14 cellular contexts compared by ENCODE assay signal in the genomic region with DNA sequence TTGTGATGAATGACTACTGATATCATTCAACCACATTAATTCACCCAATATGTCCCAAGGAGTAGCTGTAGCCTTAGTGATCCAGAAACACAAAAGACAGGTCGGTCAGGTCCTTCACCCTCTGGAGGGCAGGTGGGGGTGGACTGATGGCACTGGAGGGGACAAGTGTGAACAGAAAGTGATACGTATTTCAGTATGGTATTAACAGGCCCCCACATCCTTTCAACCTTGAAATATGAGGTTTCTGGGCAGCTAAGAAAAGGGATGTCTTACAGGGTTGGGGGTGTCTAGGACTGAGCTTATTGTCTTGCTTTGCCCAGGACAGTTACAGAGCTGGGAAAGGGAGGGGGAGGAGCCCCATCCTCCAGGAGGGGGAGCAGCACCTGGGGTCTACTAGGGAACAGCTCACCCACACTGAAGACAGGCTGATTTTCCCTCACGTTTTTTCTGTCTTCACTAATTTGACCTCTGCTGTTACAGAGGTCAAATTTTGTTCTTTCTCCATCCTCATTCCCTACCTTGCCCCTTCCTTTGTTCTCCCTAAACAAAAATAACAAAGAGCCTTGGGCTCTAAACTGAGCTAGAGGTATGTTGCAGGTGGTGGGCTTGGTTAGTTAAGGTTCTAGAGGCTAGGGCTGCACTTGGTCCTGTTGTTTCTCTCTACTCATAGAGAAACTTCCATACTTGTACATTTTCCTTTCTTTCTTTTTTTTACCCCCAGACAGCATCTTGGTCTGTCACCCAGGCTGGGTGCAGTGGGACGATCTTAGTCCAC. TPM values are rescaled to one million over a fixed set of nuclear protein-coding genes. Genes with fewer than 3 reads are reported as not detected.
A peak's percentile ranks its signal among the peaks of the same experiment; 100 is the strongest.
DNase-seq lines count a peak whose midpoint lies in the region; ATAC-seq and TF ChIP-seq lines count a peak whose summit lies in the region.
"Had no signal": no experiment of that assay in that cellular context is flagged by ENCODE, and none has a peak within 500 bp of the region (broad histone marks: within the 10 kb centered on the region; RNA-seq: fewer than 3 reads in every experiment).

No MANE protein-coding gene starts in this region.

- H3K27ac Mint-ChIP-seq in progenitor cell of endocrine pancreas, result peak overlapping the region; percentile 33

- H3K4me1 Mint-ChIP-seq in progenitor cell of endocrine pancreas (ENCODE audit: low read depth), result peaks cover 14% of the 10 kb centered on the region

- H3K9me3 ChIP-seq in ascending aorta (no peaks in the 10 kb centered on the region), colonic mucosa (no peaks in the 10 kb centered on the region)
- H3K9me3 ChIP-seq: MG63, transverse colon had no signal

- no peaks in the 10 kb centered on the region for H3K4me1 ChIP-seq in ascending aorta
- no peaks in the 10 kb centered on the region for H3K4me1 ChIP-seq in colonic mucosa
- H3K4me1 ChIP-seq: transverse colon had no signal

- DNase-seq in H7 (peak; percentile 76), progenitor cell of endocrine pancreas (ENCODE audit: low spot score, unreplicated experiment) (no peak), ascending aorta (ENCODE audit: low spot score in 2 of 2) (no peak), GM19238 (ENCODE audit: insufficient read length, low spot score) (no peak), colonic mucosa (no peak)
- DNase-seq in NK-92 treated with Interleukin-12 subunit alpha and Interleukin-12 subunit beta, amount 100 ng/mL, for 24 hours (lab: John Stamatoyannopoulos, UW), result no peak
- DNase-seq: activated CD8-positive, alpha-beta memory T cell treated with anti-CD3 and anti-CD28 coated beads, Interleukin-2, amount 50 U/mL, for 48 hours; foreskin melanocyte; islet precursor cell; NCI-H446 treated with DMSO at 0.1 percent for 48 hours; transverse colon had no signal

- H3K27ac ChIP-seq in ascending aorta, result no peak overlapping the region
- no peak overlapping the region for H3K27ac ChIP-seq in colonic mucosa
- H3K27ac ChIP-seq: transverse colon had no signal

- no peak overlapping the region for H3K9ac ChIP-seq in colonic mucosa (ENCODE audit: low read depth in 2 of 2, low read length in 2 of 2)

- H3K4me3 ChIP-seq in H7 (ENCODE audit: insufficient read depth, low read depth, low read length) (no peak overlapping the region), ascending aorta (no peak overlapping the region), colonic mucosa (no peak overlapping the region)
- H3K4me3 ChIP-seq: MG63, transverse colon had no signal

- no peaks in the 10 kb centered on the region for H3K27me3 Mint-ChIP-seq in progenitor cell of endocrine pancreas

- TF ChIP-seq CTCF in progenitor cell of endocrine pancreas (IDR thresholded peaks at IDR 0.05; ENCODE audit: unreplicated experiment) (no peak), ascending aorta (IDR thresholded peaks at IDR 0.05) (no peak), colonic mucosa (IDR thresholded peaks at IDR 0.05) (no peak)

- intact Hi-C loops in ascending aorta (cut with DNase I), result no loop called here
- intact Hi-C loops in colonic mucosa (cut with DNase I), result no loop called here

- ATAC-seq in GM19043 (IDR thresholded peaks at IDR 0.05; ENCODE audit: low read depth, unreplicated experiment) (peak; percentile 65), HG03460 (IDR thresholded peaks at IDR 0.05; ENCODE audit: unreplicated experiment) (peak; percentile 49)

- no peaks in the 10 kb centered on the region for H3K36me3 Mint-ChIP-seq in progenitor cell of endocrine pancreas (ENCODE audit: insufficient read depth)

- H3K36me3 ChIP-seq in H7 (replicated peaks; ENCODE audit: control insufficient read depth, insufficient read depth, low read length) (no peaks in the 10 kb centered on the region), ascending aorta (no peaks in the 10 kb centered on the region), colonic mucosa (no peaks in the 10 kb centered on the region)
- H3K36me3 ChIP-seq: MG63, transverse colon had no signal

- no peak overlapping the region for H3K4me3 Mint-ChIP-seq in progenitor cell of endocrine pancreas (ENCODE audit: low read depth)

- H3K27me3 ChIP-seq in H7 (ENCODE audit: control insufficient read depth, insufficient read depth, low read length), result no peaks in the 10 kb centered on the region
- H3K27me3 ChIP-seq in ascending aorta, result no peaks in the 10 kb centered on the region
- H3K27me3 ChIP-seq in colonic mucosa, result no peaks in the 10 kb centered on the region
- H3K27me3 ChIP-seq: MG63, transverse colon had no signal

- H3K9me3 Mint-ChIP-seq in progenitor cell of endocrine pancreas (ENCODE audit: low read depth), result no peaks in the 10 kb centered on the region

RNA-seq across cellular contexts. Expression of gene EEF1A1, which starts 38.0 kb away (rescaled TPM):
- total RNA-seq in H7 (2014; rRNA removed; shearing (Covaris generic)), result 12,173 and 12,318 TPM in 2 replicates
- total RNA-seq in progenitor cell of endocrine pancreas, result 12,032 and 12,129 TPM in 2 replicates
- total RNA-seq in ascending aorta, result 4,361 TPM
- 1,000 to 10,000 TPM; 7,049 to 8,990 TPM for total RNA-seq in colonic mucosa
